ENCODE assay signal across 31 cellular contexts in the genomic region with DNA sequence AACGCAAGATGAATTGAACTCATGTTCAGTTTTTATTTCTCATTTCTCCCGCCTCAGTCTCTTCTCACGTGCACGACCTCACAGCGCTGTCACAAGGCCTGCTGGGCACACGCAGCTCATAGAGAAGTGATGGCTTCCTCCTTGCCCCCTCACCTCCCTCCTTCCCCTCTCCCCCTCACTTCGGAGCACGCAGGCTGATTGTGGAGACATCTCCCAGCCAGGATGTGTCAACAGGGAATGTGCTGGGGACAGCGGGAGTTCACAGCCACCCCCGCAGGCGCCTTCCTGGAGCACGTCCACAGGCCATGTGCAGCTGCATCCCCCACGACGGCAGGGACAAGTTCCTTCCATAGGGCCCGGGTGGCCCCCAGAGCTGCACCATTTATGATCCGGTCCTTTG. TPM values are rescaled to one million over a fixed set of nuclear protein-coding genes. Genes with fewer than 3 reads are reported as not detected.
A peak's percentile ranks its signal among the peaks of the same experiment; 100 is the strongest.
DNase-seq lines count a peak whose midpoint lies in the region; ATAC-seq, FAIRE-seq and TF ChIP-seq lines count a peak whose summit lies in the region.
"Had no signal": no experiment of that assay in that cellular context is flagged by ENCODE, and none has a peak within 500 bp of the region (broad histone marks: within the 10 kb centered on the region; RNA-seq: fewer than 3 reads in every experiment).

No MANE protein-coding gene starts in this region.

- no peaks in the 10 kb centered on the region for H3K79me2 ChIP-seq in OCI-LY7 (ENCODE audit: insufficient read depth, low read depth, low read length)

- no peaks in the 10 kb centered on the region for H3K36me3 Mint-ChIP-seq in nephron progenitor cell (ENCODE audit: low read depth)
- H3K36me3 Mint-ChIP-seq in type B pancreatic cell = no peaks in the 10 kb centered on the region
- H3K36me3 Mint-ChIP-seq in WTC11 = no peaks in the 10 kb centered on the region

- DNase-seq in right cardiac atrium = peak in 2 of 3 donors; percentile 61 to 70
- no peak for DNase-seq in Right ventricle myocardium inferior (ENCODE audit: missing footprints)
- DNase-seq in kidney = peak; percentile 87
- DNase-seq in nephron progenitor cell = no peak
- DNase-seq in type B pancreatic cell (ENCODE audit: extremely low spot score, unreplicated experiment) = no peak
- no peak for DNase-seq in OCI-LY7 (ENCODE audit: low spot score)
- DNase-seq in WTC11 (ENCODE audit: low spot score) = no peak
- no peak for DNase-seq in superior temporal gyrus (ENCODE audit: extremely low spot score)
- DNase-seq: activated CD4-positive, alpha-beta T cell treated with anti-CD3 and anti-CD28 coated beads, Interleukin-2, amount 10 ng/mL, durations not matched to agents 24 days and 14 days; activated naive CD8-positive, alpha-beta T cell treated with anti-CD3 and anti-CD28 coated beads, Interleukin-2, amount 50 U/mL, for 24 hours; activated T-cell treated with anti-CD3 and anti-CD28 coated beads, Interleukin-2, amount 50 U/mL, for 48 hours; DND-41; GM23248; HFFc6; Kasumi-1; MV-4-11; NCI-H1436 treated with DMSO at 0.1 percent for 48 hours; NCI-H446 treated with DMSO at 0.1 percent for 48 hours; nucleus accumbens had no signal

- H3K4me3 Mint-ChIP-seq in nephron progenitor cell = no peak overlapping the region
- peak overlapping the region; percentile 7 for H3K4me3 Mint-ChIP-seq in type B pancreatic cell
- H3K4me3 Mint-ChIP-seq in WTC11 = no peak overlapping the region
- H3K4me3 Mint-ChIP-seq: activated CD4-positive, alpha-beta T cell treated with anti-CD3 and anti-CD28 coated beads, Interleukin-2, amount 10 ng/mL, durations not matched to agents 24 days and 14 days; activated naive CD8-positive, alpha-beta T cell treated with anti-CD3 and anti-CD28 coated beads, Interleukin-2, amount 50 U/mL, for 24 hours; HFFc6 had no signal

- no peak for FAIRE-seq in kidney (lab: Jason Lieb, UNC)
- FAIRE-seq: endothelial cell of umbilical vein, urothelium cell line had no signal

- H2AFZ ChIP-seq in OCI-LY7 (ENCODE audit: low read length) = no peak overlapping the region
- H2AFZ ChIP-seq: GM23248 had no signal

- intact Hi-C loops in right cardiac atrium (cut with DNase I) = no loop called here
- intact Hi-C loops in Right ventricle myocardium inferior (cut with DNase I) = no loop called here
- intact Hi-C loops in kidney (cut with DNase I) = no loop called here
- intact Hi-C loops in OCI-LY7 (cut with micrococcal nuclease; ENCODE audit: unreplicated experiment) = no loop called here

- H3K27ac ChIP-seq in right cardiac atrium (ENCODE audit: low read length) (no peak overlapping the region), kidney (ENCODE audit: low read depth in 2 of 2, low read length in 2 of 2) (no peak overlapping the region), OCI-LY7 (ENCODE audit: low read depth, low read length, poor library complexity, severe bottlenecking) (no peak overlapping the region)
- H3K27ac ChIP-seq: BLaER1, GM23248, RWPE1, SK-N-MC, suprapubic skin had no signal

- H3K27me3 Mint-ChIP-seq in nephron progenitor cell (ENCODE audit: low read depth, poor library complexity) (peaks cover 8% of the 10 kb centered on the region), type B pancreatic cell (peaks cover 25% of the 10 kb centered on the region), WTC11 (ENCODE audit: low read depth) (peaks cover 5% of the 10 kb centered on the region; the same call in 1 of the 2 replicates)

- POLR2A ChIA-PET in OCI-LY7 (lab: Charles Lee) = no interaction called here
- POLR2A ChIA-PET in WTC11 (lab: Charles Lee) = no interaction called here

- ATAC-seq in right cardiac atrium (peak; percentile 48 to 63), Right ventricle myocardium inferior (no peak), WTC11 (no peak)
- ATAC-seq: activated naive CD8-positive, alpha-beta T cell treated with anti-CD3 and anti-CD28 coated beads, Interleukin-2, amount 50 U/mL, for 24 hours had no signal

- WGBS in right cardiac atrium = 23% methylated on average over 16 of the region's 16 CpGs

- peak overlapping the region; percentile 12 for H3K27ac Mint-ChIP-seq in nephron progenitor cell
- no peak overlapping the region for H3K27ac Mint-ChIP-seq in type B pancreatic cell
- no peak overlapping the region for H3K27ac Mint-ChIP-seq in WTC11
- H3K27ac Mint-ChIP-seq: activated CD4-positive, alpha-beta T cell treated with anti-CD3 and anti-CD28 coated beads, Interleukin-2, amount 10 ng/mL, durations not matched to agents 24 days and 14 days; activated naive CD8-positive, alpha-beta T cell treated with anti-CD3 and anti-CD28 coated beads, Interleukin-2, amount 50 U/mL, for 24 hours; HFFc6 had no signal

- H3K4me3 ChIP-seq in right cardiac atrium (ENCODE audit: low read length) (no peak overlapping the region), kidney (ENCODE audit: low read length in 2 of 2) (no peak overlapping the region), OCI-LY7 (ENCODE audit: low read depth, low read length, poor library complexity, severe bottlenecking) (no peak overlapping the region)
- H3K4me3 ChIP-seq: BLaER1, GM23248, SK-N-MC, suprapubic skin had no signal

- H3K9me3 ChIP-seq in right cardiac atrium (ENCODE audit: control insufficient read depth, low read length) (no peaks in the 10 kb centered on the region), kidney (ENCODE audit: control insufficient read depth in 1 of 2, low read length in 2 of 2) (no peaks in the 10 kb centered on the region), OCI-LY7 (ENCODE audit: low read length) (no peaks in the 10 kb centered on the region)
- H3K9me3 ChIP-seq: BLaER1, Caco-2, suprapubic skin had no signal

- no peak overlapping the region for H3K4me2 ChIP-seq in OCI-LY7 (ENCODE audit: low read length)
- H3K4me2 ChIP-seq: BLaER1 had no signal

- H3K9ac ChIP-seq in kidney (ENCODE audit: low read length in 2 of 2) = no peak overlapping the region
- H3K9ac ChIP-seq: BLaER1, GM23248 had no signal

- H3K4me1 Mint-ChIP-seq in nephron progenitor cell (peaks cover 28% of the 10 kb centered on the region), type B pancreatic cell (ENCODE audit: unreplicated experiment) (peaks cover 8% of the 10 kb centered on the region), WTC11 (no peaks in the 10 kb centered on the region)
- H3K4me1 Mint-ChIP-seq: activated CD4-positive, alpha-beta T cell treated with anti-CD3 and anti-CD28 coated beads, Interleukin-2, amount 10 ng/mL, durations not matched to agents 24 days and 14 days had no signal

- CTCF ChIA-PET in OCI-LY7 (lab: Charles Lee; ENCODE audit: unreplicated experiment) (no interaction called here), WTC11 (lab: Charles Lee) (interaction anchor here (0.6 to 2.9 kb wide), 4 partner anchors 15 to 214 kb away, joined by 3 to 10 read pairs (median 4); no protein-coding TSS in a partner anchor)

- BruUV-seq in OCI-LY7 (replicated peaks; lab: Mats Ljungman, UMichigan) = no TSS peak

- H3K9me2 ChIP-seq in OCI-LY7 (ENCODE audit: insufficient read depth, low read length) = no peaks in the 10 kb centered on the region

- H3K36me3 ChIP-seq in kidney (ENCODE audit: control insufficient read depth in 1 of 2, insufficient read depth in 2 of 2, low read length in 2 of 2) = no peaks in the 10 kb centered on the region
- H3K36me3 ChIP-seq in OCI-LY7 (ENCODE audit: insufficient read depth, low read length) = no peaks in the 10 kb centered on the region
- H3K36me3 ChIP-seq: BLaER1, suprapubic skin had no signal

- H3K9me3 Mint-ChIP-seq in nephron progenitor cell (peaks cover 12% of the 10 kb centered on the region), type B pancreatic cell (no peaks in the 10 kb centered on the region), WTC11 (no peaks in the 10 kb centered on the region)
- H3K9me3 Mint-ChIP-seq: activated CD4-positive, alpha-beta T cell treated with anti-CD3 and anti-CD28 coated beads, Interleukin-2, amount 10 ng/mL, durations not matched to agents 24 days and 14 days; activated naive CD8-positive, alpha-beta T cell treated with anti-CD3 and anti-CD28 coated beads, Interleukin-2, amount 50 U/mL, for 24 hours; HFFc6 had no signal

- no peaks in the 10 kb centered on the region for H4K20me1 ChIP-seq in OCI-LY7 (ENCODE audit: insufficient read depth, low read length)
- H4K20me1 ChIP-seq: BLaER1 had no signal

- TF ChIP-seq CTCF in kidney (IDR thresholded peaks at IDR 0.05; ENCODE audit: borderline replicate concordance, extremely low read depth, insufficient read depth) (no peak), nephron progenitor cell (IDR thresholded peaks at IDR 0.05) (no peak), type B pancreatic cell (conservative IDR thresholded peaks at IDR 0.05) (peak; percentile 27), OCI-LY7 (conservative IDR thresholded peaks at IDR 0.05; ENCODE audit: low read length) (no peak), WTC11 (IDR thresholded peaks at IDR 0.05) (no peak)

- H3K27me3 ChIP-seq in right cardiac atrium (ENCODE audit: control insufficient read depth, insufficient read depth) = no peaks in the 10 kb centered on the region

- H3K4me1 ChIP-seq in right cardiac atrium (ENCODE audit: control insufficient read depth, insufficient read depth, low read length) (peaks cover 5% of the 10 kb centered on the region), kidney (ENCODE audit: control insufficient read depth in 1 of 2, insufficient read depth in 1 of 2, low read depth in 1 of 2, low read length in 2 of 2) (peaks cover 0 to 3% of the 10 kb centered on the region in 2 donors), OCI-LY7 (ENCODE audit: insufficient read depth, low read length, poor library complexity, severe bottlenecking) (no peaks in the 10 kb centered on the region)
- H3K4me1 ChIP-seq: BLaER1, suprapubic skin had no signal

RNA-seq across cellular contexts. Expression of a gene that starts 29.1 kb away (rescaled TPM):
- total RNA-seq in right cardiac atrium (not detected), Right ventricle myocardium inferior (not detected), kidney (not detected), type B pancreatic cell (ENCODE audit: low replicate concordance) (not detected in 2 replicates), OCI-LY7 (2022) (not detected in 2 replicates), WTC11 (2021) (0.35 TPM in 1 of 3 replicates, not detected in the others)
- polyA plus RNA-seq in right cardiac atrium (not detected), kidney (ENCODE audit: insufficient read depth, low read depth, low replicate concordance) (not detected)
- total RNA-seq in OCI-LY7 (2014; rRNA removed; shearing (Covaris generic)) = not detected in 2 replicates
- total RNA-seq: activated CD4-positive, alpha-beta T cell treated with anti-CD3 and anti-CD28 coated beads, Interleukin-2, amount 10 ng/mL, durations not matched to agents 24 days and 14 days; Caco-2; chondrocyte; endothelial cell of umbilical vein; fibroblast of lung; GM23248; HFFc6; lung microvascular endothelial cell; T-helper 2 cell treated with Interferon-gamma antibody and Interleukin-4, amounts not matched to agents 100 ng/mL and 5 ng/mL, for 36 hours had no signal
- polyA plus RNA-seq: AG04450, endothelial cell of umbilical vein, fibroblast of lung, GM23248 had no signal

RNA-seq across cellular contexts. Expression of a gene that starts 38.3 kb away (rescaled TPM):
- total RNA-seq in right cardiac atrium = not detected
- not detected for polyA plus RNA-seq in right cardiac atrium
- not detected for total RNA-seq in Right ventricle myocardium inferior
- not detected for total RNA-seq in kidney
- polyA plus RNA-seq in kidney (ENCODE audit: insufficient read depth, low read depth, low replicate concordance) = not detected
- not detected in 2 replicates for total RNA-seq in type B pancreatic cell (ENCODE audit: low replicate concordance)
- total RNA-seq in OCI-LY7 (2014; rRNA removed; shearing (Covaris generic)) = not detected in 2 replicates
- not detected in 2 replicates for total RNA-seq in OCI-LY7 (2022)
- not detected in 3 replicates for total RNA-seq in WTC11 (2021)
- total RNA-seq: activated CD4-positive, alpha-beta T cell treated with anti-CD3 and anti-CD28 coated beads, Interleukin-2, amount 10 ng/mL, durations not matched to agents 24 days and 14 days; Caco-2; chondrocyte; endothelial cell of umbilical vein; fibroblast of lung; GM23248; HFFc6; lung microvascular endothelial cell; T-helper 2 cell treated with Interferon-gamma antibody and Interleukin-4, amounts not matched to agents 100 ng/mL and 5 ng/mL, for 36 hours had no signal
- polyA plus RNA-seq: AG04450, endothelial cell of umbilical vein, fibroblast of lung, GM23248 had no signal

RNA-seq across cellular contexts. Expression of a gene that starts 46.0 kb away (rescaled TPM):
- total RNA-seq in right cardiac atrium = not detected
- not detected for polyA plus RNA-seq in right cardiac atrium
- not detected for total RNA-seq in Right ventricle myocardium inferior
- total RNA-seq in kidney = not detected
- polyA plus RNA-seq in kidney (ENCODE audit: insufficient read depth, low read depth, low replicate concordance) = not detected
- not detected in 2 replicates for total RNA-seq in type B pancreatic cell (ENCODE audit: low replicate concordance)
- not detected in 2 replicates for total RNA-seq in OCI-LY7 (2014; rRNA removed; shearing (Covaris generic))
- not detected in 2 replicates for total RNA-seq in OCI-LY7 (2022)
- not detected in 3 replicates for total RNA-seq in WTC11 (2021)
- total RNA-seq: activated CD4-positive, alpha-beta T cell treated with anti-CD3 and anti-CD28 coated beads, Interleukin-2, amount 10 ng/mL, durations not matched to agents 24 days and 14 days; Caco-2; chondrocyte; endothelial cell of umbilical vein; fibroblast of lung; GM23248; HFFc6; lung microvascular endothelial cell; T-helper 2 cell treated with Interferon-gamma antibody and Interleukin-4, amounts not matched to agents 100 ng/mL and 5 ng/mL, for 36 hours had no signal
- polyA plus RNA-seq: AG04450, endothelial cell of umbilical vein, fibroblast of lung, GM23248 had no signal

RNA-seq across cellular contexts. Expression of a gene that starts 59.6 kb away (rescaled TPM):
- total RNA-seq in right cardiac atrium (not detected), Right ventricle myocardium inferior (not detected), kidney (not detected), type B pancreatic cell (ENCODE audit: low replicate concordance) (not detected in 2 replicates), OCI-LY7 (2022) (not detected in 2 replicates), WTC11 (2021) (not detected in 3 replicates)
- polyA plus RNA-seq in right cardiac atrium (not detected), kidney (ENCODE audit: insufficient read depth, low read depth, low replicate concordance) (not detected)
- total RNA-seq in OCI-LY7 (2014; rRNA removed; shearing (Covaris generic)) = not detected in 2 replicates
- total RNA-seq: activated CD4-positive, alpha-beta T cell treated with anti-CD3 and anti-CD28 coated beads, Interleukin-2, amount 10 ng/mL, durations not matched to agents 24 days and 14 days; Caco-2; chondrocyte; endothelial cell of umbilical vein; fibroblast of lung; GM23248; HFFc6; lung microvascular endothelial cell; T-helper 2 cell treated with Interferon-gamma antibody and Interleukin-4, amounts not matched to agents 100 ng/mL and 5 ng/mL, for 36 hours had no signal
- polyA plus RNA-seq: AG04450, endothelial cell of umbilical vein, fibroblast of lung, GM23248 had no signal

Comparison
In these comparisons a context has a peak if more than half of its experiments do, and no peak if none do; other contexts are left out.
1. ATAC-seq: peak in right cardiac atrium (2 of 2); none in Right ventricle myocardium inferior (single experiment) and WTC11 (single experiment).
2. DNase-seq: peak in right cardiac atrium (2 of 3) and kidney (single experiment); none in Right ventricle myocardium inferior (single experiment), nephron progenitor cell (single experiment), type B pancreatic cell (single experiment), OCI-LY7 (single experiment), WTC11 (single experiment) and superior temporal gyrus (single experiment).